8 cellular contexts compared by ENCODE assay signal in the genomic region with DNA sequence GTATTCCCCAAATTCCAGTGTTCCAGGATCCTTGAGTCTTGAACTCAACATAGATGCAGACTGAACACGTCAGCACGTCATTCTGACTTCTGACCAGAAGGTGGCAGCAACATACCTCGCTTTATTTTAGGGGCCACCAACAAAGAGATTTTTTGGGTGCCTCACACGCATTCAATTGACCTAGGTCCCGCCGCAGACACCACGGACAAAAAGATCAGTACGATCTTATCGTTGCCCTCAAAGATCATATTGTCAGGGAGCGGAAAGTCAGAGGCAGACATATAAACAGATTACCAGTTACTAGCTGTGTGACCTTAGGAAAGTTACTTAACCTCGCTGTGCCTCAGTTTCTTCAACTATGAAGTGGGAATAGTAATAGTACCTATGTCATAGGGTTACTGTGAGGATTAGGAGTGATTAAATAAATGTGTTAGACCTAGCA. TPM values are rescaled to one million over a fixed set of nuclear protein-coding genes. Genes with fewer than 3 reads are reported as not detected.
DNase-seq lines count a peak whose midpoint lies in the region; ATAC-seq, FAIRE-seq and TF ChIP-seq lines count a peak whose summit lies in the region.

No MANE protein-coding gene starts in this region.

- no peaks in the 10 kb centered on the region for H3K27me3 Mint-ChIP-seq in MCF 10A (ENCODE audit: insufficient read depth, unreplicated experiment)

- CTCF ChIA-PET in MCF 10A (lab: Yijun Ruan, JAX): interaction anchor here (0.5 to 16.4 kb wide), 33 partner anchors 9 to 1107 kb away, joined by 3 to 251 read pairs (median 5); partner anchors contain the start of genes C1QL4, DNAJC22 and SPATS2

- H3K79me2 ChIP-seq in KMS-11 (ENCODE audit: insufficient read depth, low read depth): no peaks in the 10 kb centered on the region

- H3K9me3 ChIP-seq in WERI-Rb-1 (ENCODE audit: severe bottlenecking) (no peaks in the 10 kb centered on the region), kidney (ENCODE audit: control insufficient read depth in 1 of 2, low read length in 2 of 2) (no peaks in the 10 kb centered on the region)

- H3K4me3 ChIP-seq in KMS-11 (IDR thresholded peaks at IDR 0.05; ENCODE audit: insufficient read depth, low read depth, low read length): no peak overlapping the region
- no peak overlapping the region for H3K4me3 ChIP-seq in WERI-Rb-1 (ENCODE audit: low read depth, low read length)
- H3K4me3 ChIP-seq in kidney (ENCODE audit: low read length in 2 of 2): no peak overlapping the region

- H3K27me3 ChIP-seq in KMS-11 (ENCODE audit: insufficient read depth, low read depth): peaks cover 19% of the 10 kb centered on the region
- H3K27me3 ChIP-seq in WERI-Rb-1 (ENCODE audit: insufficient read depth, low read depth, severe bottlenecking): no peaks in the 10 kb centered on the region

- H4K20me1 ChIP-seq in KMS-11 (ENCODE audit: insufficient read depth): no peaks in the 10 kb centered on the region

- no peak overlapping the region for H3K4me2 ChIP-seq in KMS-11

- intact Hi-C loops in MCF 10A (cut with micrococcal nuclease) (loop anchor here (1.0 to 10.0 kb wide), 4 partner anchors 49 to 296 kb away; partner anchors contain the start of gene C1QL4), kidney (cut with DNase I) (no loop called here)

- H3K9me3 Mint-ChIP-seq in MCF 10A (ENCODE audit: unreplicated experiment): no peaks in the 10 kb centered on the region

- no peaks in the 10 kb centered on the region for H3K36me3 Mint-ChIP-seq in MCF 10A (ENCODE audit: insufficient read depth, unreplicated experiment)

- POLR2A ChIA-PET in MCF 10A (lab: Yijun Ruan, JAX): interaction anchor here (0.5 to 2.1 kb wide), 8 partner anchors 19 to 224 kb away, joined by 3 to 14 read pairs (median 5); partner anchors contain the start of gene DNAJC22

- DNase-seq in EL (peak; percentile 66), WERI-Rb-1 (peak; percentile 52), MCF 10A (ENCODE audit: unreplicated experiment) (peak; percentile 70), kidney (peak; percentile 35)
- DNase-seq in stimulated activated CD4-positive, alpha-beta T cell treated with anti-CD3 and anti-CD28 coated beads, Interleukin-4, amount 100 ng/mL, for 48 hours (ENCODE audit: low read depth in 2 of 2): peak; percentile 41 to 61

- H3K36me3 ChIP-seq in KMS-11 (ENCODE audit: insufficient read depth) (no peaks in the 10 kb centered on the region), WERI-Rb-1 (no peaks in the 10 kb centered on the region), kidney (ENCODE audit: control insufficient read depth in 1 of 2, insufficient read depth in 2 of 2, low read length in 2 of 2) (no peaks in the 10 kb centered on the region)

- TF ChIP-seq CTCF in KMS-11 (conservative IDR thresholded peaks at IDR 0.05; ENCODE audit: low read depth, low read length): peak; percentile 98
- peak; percentile 73 for TF ChIP-seq CTCF in WERI-Rb-1 (IDR thresholded peaks at IDR 0.05; ENCODE audit: low read depth, low read length)
- TF ChIP-seq CTCF in MCF 10A (IDR thresholded peaks at IDR 0.05; ENCODE audit: unreplicated experiment): peak; percentile 77
- peak; percentile 86 for TF ChIP-seq CTCF in kidney (IDR thresholded peaks at IDR 0.05; ENCODE audit: borderline replicate concordance, extremely low read depth, insufficient read depth)

- no peak overlapping the region for H3K4me3 Mint-ChIP-seq in MCF 10A (ENCODE audit: unreplicated experiment)

- peaks cover 4% of the 10 kb centered on the region for H3K4me1 Mint-ChIP-seq in MCF 10A (ENCODE audit: insufficient read depth, unreplicated experiment)

- H3K4me1 ChIP-seq in KMS-11 (ENCODE audit: low read depth, poor library complexity, severe bottlenecking): no peaks in the 10 kb centered on the region
- peaks cover 0 to 2% of the 10 kb centered on the region in 2 donors for H3K4me1 ChIP-seq in kidney (ENCODE audit: control insufficient read depth in 1 of 2, insufficient read depth in 1 of 2, low read depth in 1 of 2, low read length in 2 of 2)

- H3K27ac Mint-ChIP-seq in MCF 10A (ENCODE audit: low read depth, unreplicated experiment): no peak overlapping the region

- no peak overlapping the region for H2AFZ ChIP-seq in KMS-11 (ENCODE audit: low read depth)

- H3K27ac ChIP-seq in KMS-11 (no peak overlapping the region), WERI-Rb-1 (no peak overlapping the region), kidney (ENCODE audit: low read depth in 2 of 2, low read length in 2 of 2) (no peak overlapping the region)

- FAIRE-seq in kidney (lab: Jason Lieb, UNC): peak; percentile 85

- ATAC-seq in HG02852 (IDR thresholded peaks at IDR 0.05; ENCODE audit: unreplicated experiment) (no peak), HG02884 (IDR thresholded peaks at IDR 0.05; ENCODE audit: unreplicated experiment) (no peak)

- no TSS peak for BruUV-seq in MCF 10A (replicated peaks; lab: Mats Ljungman, UMichigan)

- H3K9ac ChIP-seq in KMS-11 (no peak overlapping the region), kidney (ENCODE audit: low read length in 2 of 2) (no peak overlapping the region)

RNA-seq across cellular contexts. Expression of gene PRPH, which starts 6.5 kb away (rescaled TPM):
- 1.4 and 2.7 TPM in 2 replicates for total RNA-seq in MCF 10A (2022)
- total RNA-seq in kidney: 2.7 TPM
- 0.71 TPM for polyA plus RNA-seq in kidney (ENCODE audit: insufficient read depth, low read depth, low replicate concordance)

RNA-seq across cellular contexts. Expression of gene TUBA1C, which starts 23.6 kb away (rescaled TPM):
- 253 and 303 TPM in 2 replicates for total RNA-seq in MCF 10A (2022)
- total RNA-seq in kidney: 149 TPM
- 204 TPM for polyA plus RNA-seq in kidney (ENCODE audit: insufficient read depth, low read depth, low replicate concordance)

RNA-seq across cellular contexts. Expression of gene TROAP, which starts 34.6 kb away (rescaled TPM):
- total RNA-seq in MCF 10A (2022): 30.8 and 41.9 TPM in 2 replicates
- 1.0 TPM for total RNA-seq in kidney
- polyA plus RNA-seq in kidney (ENCODE audit: insufficient read depth, low read depth, low replicate concordance): 1.5 TPM

RNA-seq across cellular contexts. Expression of gene C1QL4, which starts 48.6 kb away (rescaled TPM):
- total RNA-seq in MCF 10A (2022) (0.20 TPM in 1 of 2 replicates, not detected in the other), kidney (1.0 TPM)
- polyA plus RNA-seq in kidney (ENCODE audit: insufficient read depth, low read depth, low replicate concordance): not detected

RNA-seq across cellular contexts. Expression of gene DNAJC22, which starts 58.3 kb away (rescaled TPM):
- total RNA-seq in MCF 10A (2022) (0.25 and 0.33 TPM in 2 replicates), kidney (16.2 TPM)
- polyA plus RNA-seq in kidney (ENCODE audit: insufficient read depth, low read depth, low replicate concordance): 15.1 TPM

Comparison
In these comparisons a context has a peak if more than half of its experiments do, and no peak if none do; other contexts are left out.
1. RNA of gene TROAP, which starts 34.6 kb away (total RNA-seq): 30.8 to 41.9 TPM in MCF 10A; 1.0 TPM in kidney (single experiment); every median in the first group is over 10 times any median in the second.
2. Peak in every context shown above with its lines, with median percentiles within 50 percentile points of each other: DNase-seq and CTCF ChIP-seq.